Comparison of ENCODE assay signal across 8 cellular contexts in the genomic region with DNA sequence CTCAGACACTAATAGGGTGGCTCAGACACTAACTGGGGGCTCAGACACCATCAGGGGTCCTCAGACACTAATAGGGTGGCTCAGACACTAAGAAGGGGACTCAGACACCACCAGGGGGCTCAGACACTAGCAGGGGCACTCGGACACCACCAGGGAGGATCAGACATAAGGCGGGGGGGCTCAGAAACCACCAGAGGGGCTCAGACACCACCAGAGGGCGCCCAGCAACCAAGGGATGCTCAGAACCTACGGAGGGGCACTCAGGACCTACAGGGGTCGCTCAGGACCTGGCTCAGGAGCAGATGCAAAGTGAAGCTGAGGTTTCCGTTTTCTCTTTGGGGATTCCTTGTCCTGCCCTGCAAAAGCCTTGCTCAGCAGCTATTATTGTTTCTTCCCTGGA.
DNase-seq lines count a peak whose midpoint lies in the region; ATAC-seq, FAIRE-seq and TF ChIP-seq lines count a peak whose summit lies in the region.

No MANE protein-coding gene starts in this region.

- H3K27me3 ChIP-seq in mammary epithelial cell (ENCODE audit: insufficient read depth, low read length) (no peaks in the 10 kb centered on the region), left ventricle myocardium inferior (ENCODE audit: low read depth) (peaks cover 44% of the 10 kb centered on the region)

- H3K9ac ChIP-seq in mammary epithelial cell (ENCODE audit: insufficient read depth, low read length), result no peak overlapping the region

- H3K36me3 ChIP-seq in mammary epithelial cell (ENCODE audit: insufficient read depth, low read length), result no peaks in the 10 kb centered on the region
- H3K36me3 ChIP-seq in left ventricle myocardium inferior, result no peaks in the 10 kb centered on the region

- H3K4me2 ChIP-seq in mammary epithelial cell (ENCODE audit: insufficient read depth, low read depth, low read length), result no peak overlapping the region

- in situ Hi-C loops in mammary epithelial cell (cut with MboI; ENCODE audit: low sequenced_read_pairs in 2 of 2), result no loop called here

- 20% methylated on average over 4 of the region's 6 CpGs for WGBS in mammary epithelial cell (ENCODE audit: low coverage, missing lambda C conversion rate)

- dilution Hi-C loops in mammary epithelial cell (cut with HindIII; ENCODE audit: low sequenced_read_pairs), result no loop called here

- H3K4me1 ChIP-seq in mammary epithelial cell (ENCODE audit: insufficient read depth, low read length) (no peaks in the 10 kb centered on the region), left ventricle myocardium inferior (no peaks in the 10 kb centered on the region)

- DNase-seq in GM18507 (ENCODE audit: extremely low spot score, insufficient read length, low read depth), result no peak
- peak; percentile 44 for DNase-seq in RPMI7951 (ENCODE audit: low read depth)
- peak; percentile 33 for DNase-seq in activated effector memory CD4-positive, alpha-beta T cell treated with Interleukin-2 at 50 U/mL for 16 hours
- peak; percentile 30 to 65 (median 35) for DNase-seq in stimulated activated CD4-positive, alpha-beta T cell treated with anti-CD3 and anti-CD28 coated beads, TNF-alpha, amount 100 ng/mL, for 48 hours (ENCODE audit: low read depth in 3 of 3)
- DNase-seq in mammary epithelial cell, result no peak
- DNase-seq in left ventricle myocardium inferior, result no peak
- DNase-seq in C1 segment of cervical spinal cord (lab: John Stamatoyannopoulos, UW), result no peak

- H3K79me2 ChIP-seq in mammary epithelial cell (ENCODE audit: insufficient read depth, low read length), result no peaks in the 10 kb centered on the region

- intact Hi-C loops in mammary epithelial cell (cut with micrococcal nuclease), result no loop called here
- intact Hi-C loops in left ventricle myocardium inferior (cut with micrococcal nuclease), result no loop called here

- H3K27ac ChIP-seq in mammary epithelial cell (ENCODE audit: insufficient read depth, low read depth, low read length), result no peak overlapping the region
- H3K27ac ChIP-seq in left ventricle myocardium inferior (replicated peaks), result no peak overlapping the region

- H3K9me3 ChIP-seq in mammary epithelial cell (replicated peaks; ENCODE audit: insufficient read depth, low read length) (peaks cover 17% of the 10 kb centered on the region), left ventricle myocardium inferior (replicated peaks) (no peaks in the 10 kb centered on the region)

- H4K20me1 ChIP-seq in mammary epithelial cell (ENCODE audit: insufficient read depth, low read length), result no peaks in the 10 kb centered on the region

- CTCF ChIA-PET in mammary epithelial cell (lab: Charles Lee; ENCODE audit: low non-redundant PET), result no interaction called here

- H3K4me3 ChIP-seq in mammary epithelial cell (replicated peaks in 1 of 3; ENCODE audit: insufficient read depth in 1 of 3, low read depth in 2 of 3, low read length in 3 of 3), result no peak overlapping the region
- no peak overlapping the region for H3K4me3 ChIP-seq in left ventricle myocardium inferior

- no peak overlapping the region for H2AFZ ChIP-seq in mammary epithelial cell (ENCODE audit: low read depth, low read length)

- peak; percentile 63 for FAIRE-seq in GM18507 (lab: Jason Lieb, UNC)

- no TSS peak for BruUV-seq in mammary epithelial cell (replicated peaks; lab: Mats Ljungman, UMichigan)

- no peak for TF ChIP-seq CTCF in mammary epithelial cell (conservative IDR thresholded peaks at IDR 0.05 in 1 of 2, IDR thresholded peaks at IDR 0.05 in 1 of 2; ENCODE audit: extremely low read depth in 1 of 2, insufficient read depth in 1 of 2, low read depth in 1 of 2, low read length in 2 of 2)
- no peak for TF ChIP-seq CTCF in left ventricle myocardium inferior (IDR thresholded peaks at IDR 0.05; ENCODE audit: borderline replicate concordance)

- no peak for ATAC-seq in HG03460 (IDR thresholded peaks at IDR 0.05; ENCODE audit: unreplicated experiment)

Comparison
In these comparisons a context has a peak if more than half of its experiments do, and no peak if none do; other contexts are left out.
1. DNase-seq: peak in RPMI7951 (single experiment), activated effector memory CD4-positive, alpha-beta T cell treated with Interleukin-2 at 50 U/mL for 16 hours (single experiment) and stimulated activated CD4-positive, alpha-beta T cell treated with anti-CD3 and anti-CD28 coated beads, TNF-alpha, amount 100 ng/mL, for 48 hours (3 of 3); none in GM18507 (single experiment), mammary epithelial cell (single experiment), left ventricle myocardium inferior (single experiment) and C1 segment of cervical spinal cord (0 of 14).